Comparison of ENCODE assay signal across 1 cellular context in genomic region chr2:38737020-38737698, GRCh38.
TF ChIP-seq lines count a peak whose summit lies in the region.

No MANE protein-coding gene starts in this region.

TF ChIP-seq in HEK293, 187 proteins besides CTCF, POLR2A, EP300 and RAD21 (continued from another document):
- TF ChIP-seq PRDM6 (tag by site-specific recombination; IDR thresholded peaks at IDR 0.05) (peak; percentile 65), WT1 (tag by site-specific recombination; IDR thresholded peaks at IDR 0.05) (peak; percentile 69; the same call in 1 of the 2 replicates)
- TF ChIP-seq, protein P1, sequence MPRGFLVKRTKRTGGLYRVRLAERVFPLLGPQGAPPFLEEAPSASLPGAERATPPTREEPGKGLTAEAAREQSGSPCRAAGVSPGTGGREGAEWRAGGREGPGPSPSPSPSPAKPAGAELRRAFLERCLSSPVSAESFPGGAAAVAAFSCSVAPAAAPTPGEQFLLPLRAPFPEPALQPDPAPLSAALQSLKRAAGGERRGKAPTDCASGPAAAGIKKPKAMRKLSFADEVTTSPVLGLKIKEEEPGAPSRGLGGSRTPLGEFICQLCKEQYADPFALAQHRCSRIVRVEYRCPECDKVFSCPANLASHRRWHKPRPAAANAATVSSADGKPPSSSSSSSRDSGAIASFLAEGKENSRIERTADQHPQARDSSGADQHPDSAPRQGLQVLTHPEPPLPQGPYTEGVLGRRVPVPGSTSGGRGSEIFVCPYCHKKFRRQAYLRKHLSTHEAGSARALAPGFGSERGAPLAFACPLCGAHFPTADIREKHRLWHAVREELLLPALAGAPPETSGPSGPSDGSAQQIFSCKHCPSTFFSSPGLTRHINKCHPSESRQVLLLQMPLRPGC (tag by site-specific recombination; IDR thresholded peaks at IDR 0.05), result peak; percentile 54; the same call in 1 of the 2 replicates
